In the genomic region with DNA sequence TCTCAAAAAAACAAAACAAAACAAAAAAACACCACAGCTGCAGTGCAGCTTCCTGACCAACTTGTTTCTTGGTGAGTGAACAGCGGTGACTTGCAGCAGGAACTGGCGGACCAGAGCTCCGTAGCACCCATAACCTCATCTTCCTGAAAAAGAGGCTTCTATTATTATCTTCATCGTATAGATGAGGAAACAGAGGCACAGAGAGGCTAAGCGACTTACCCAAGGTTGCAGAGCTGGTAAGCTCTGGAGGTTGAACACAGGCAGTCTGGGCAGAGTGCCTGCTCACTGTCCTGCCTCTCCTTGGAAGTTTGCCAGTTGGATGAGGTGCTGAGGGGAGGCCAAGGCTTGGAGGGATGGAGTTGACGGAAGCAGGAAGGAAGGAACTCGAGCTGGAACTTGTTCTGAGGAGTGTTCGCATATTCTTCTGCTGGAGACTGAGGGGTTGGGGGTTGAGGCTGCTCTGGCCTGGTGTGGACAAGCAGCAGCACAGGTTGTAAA, we compare ENCODE assay signal across 7 cellular contexts. TPM values are rescaled to one million over a fixed set of nuclear protein-coding genes. Genes with fewer than 3 reads are reported as not detected.
DNase-seq lines count a peak whose midpoint lies in the region; ATAC-seq, FAIRE-seq and TF ChIP-seq lines count a peak whose summit lies in the region.

No MANE protein-coding gene starts in this region.

- H3K27ac Mint-ChIP-seq in astrocyte (ENCODE audit: unreplicated experiment): no peak overlapping the region
- peak overlapping the region; percentile 71 to 92 (median 84) for H3K27ac Mint-ChIP-seq in naive thymus-derived CD8-positive, alpha-beta T cell

- no peaks in the 10 kb centered on the region for H3K27me3 ChIP-seq in astrocyte (ENCODE audit: insufficient read depth, low read length)
- peaks cover 0 to 8% (median 0%) of the 10 kb centered on the region in 3 donors for H3K27me3 ChIP-seq in sigmoid colon

- no peak for TF ChIP-seq EP300 in sigmoid colon (IDR thresholded peaks at IDR 0.05)

- no peak overlapping the region for H3K4me3 Mint-ChIP-seq in astrocyte (ENCODE audit: unreplicated experiment)
- H3K4me3 Mint-ChIP-seq in naive thymus-derived CD8-positive, alpha-beta T cell: peak overlapping the region in 8 of 10 donors; percentile 10 to 75 (median 38)

- H3K4me3 ChIP-seq in astrocyte (ENCODE audit: insufficient read depth, low read depth, low read length) (no peak overlapping the region), sigmoid colon (no peak overlapping the region)

- 43 to 55% methylated on average over 8 of the region's 8 CpGs for WGBS in sigmoid colon, 2 donors

- H3K36me3 Mint-ChIP-seq in astrocyte (ENCODE audit: low read depth, unreplicated experiment): no peaks in the 10 kb centered on the region
- no peaks in the 10 kb centered on the region for H3K36me3 Mint-ChIP-seq in naive thymus-derived CD8-positive, alpha-beta T cell

- H3K9me3 ChIP-seq in astrocyte (ENCODE audit: insufficient read depth, low read depth, low read length) (no peaks in the 10 kb centered on the region), sigmoid colon (no peaks in the 10 kb centered on the region)

- H3K4me1 ChIP-seq in astrocyte (ENCODE audit: insufficient read depth, low read length) (peaks cover 10% of the 10 kb centered on the region), sigmoid colon (peaks cover 0 to 13% (median 4%) of the 10 kb centered on the region in 4 donors)

- H3K27me3 Mint-ChIP-seq in astrocyte (ENCODE audit: low read depth, unreplicated experiment): peaks cover 16% of the 10 kb centered on the region
- no peaks in the 10 kb centered on the region for H3K27me3 Mint-ChIP-seq in naive thymus-derived CD8-positive, alpha-beta T cell

- H3K79me2 ChIP-seq in astrocyte (ENCODE audit: insufficient read depth, low read length): no peaks in the 10 kb centered on the region

- no peak for TF ChIP-seq POLR2A in sigmoid colon (IDR thresholded peaks at IDR 0.05)

- H3K36me3 ChIP-seq in astrocyte (ENCODE audit: insufficient read depth, low read length) (no peaks in the 10 kb centered on the region), sigmoid colon (no peaks in the 10 kb centered on the region)

- H3K27ac ChIP-seq in astrocyte (ENCODE audit: low read depth, low read length) (no peak overlapping the region), sigmoid colon (no peak overlapping the region)

- ATAC-seq in naive thymus-derived CD8-positive, alpha-beta T cell: peak; percentile 42 to 62

- POLR2A ChIA-PET in naive thymus-derived CD8-positive, alpha-beta T cell (lab: Charles Lee): interaction anchor here (1.0 to 2.4 kb wide), 6 partner anchors 10 to 45 kb away, joined by 3 to 10 read pairs (median 6); no protein-coding TSS in a partner anchor

- H2AFZ ChIP-seq in astrocyte (ENCODE audit: low read depth, low read length): peak overlapping the region; percentile 20

- H3K9me3 Mint-ChIP-seq in astrocyte (ENCODE audit: unreplicated experiment): no peaks in the 10 kb centered on the region
- no peaks in the 10 kb centered on the region for H3K9me3 Mint-ChIP-seq in naive thymus-derived CD8-positive, alpha-beta T cell

- H3K4me1 Mint-ChIP-seq in astrocyte (ENCODE audit: low read depth, unreplicated experiment): peaks cover 13% of the 10 kb centered on the region
- peaks cover 11 to 57% (median 36%) of the 10 kb centered on the region in 4 donors for H3K4me1 Mint-ChIP-seq in naive thymus-derived CD8-positive, alpha-beta T cell

- peak; percentile 61 for FAIRE-seq in GM18507 (lab: Jason Lieb, UNC)
- no peak for FAIRE-seq in astrocyte (lab: Jason Lieb, UNC)

- no peak overlapping the region for H3K4me2 ChIP-seq in astrocyte (ENCODE audit: low read length)

- TF ChIP-seq CTCF in astrocyte (IDR thresholded peaks at IDR 0.05; ENCODE audit: insufficient read depth, low read depth, low read length) (no peak), sigmoid colon (IDR thresholded peaks at IDR 0.05) (no peak)

- no peaks in the 10 kb centered on the region for H4K20me1 ChIP-seq in astrocyte (ENCODE audit: insufficient read depth, low read length)

- no peak overlapping the region for H3K9ac ChIP-seq in astrocyte (ENCODE audit: low read length)

- no peak for DNase-seq in GM18507 (ENCODE audit: extremely low spot score, insufficient read length, low read depth)
- DNase-seq in LoVo (ENCODE audit: low spot score): peak; percentile 8
- peak; percentile 61 for DNase-seq in astrocyte (ENCODE audit: low read depth)
- DNase-seq in naive thymus-derived CD8-positive, alpha-beta T cell: peak in 2 of 10 donors; percentile 25 to 32
- no peak for DNase-seq in sigmoid colon
- DNase-seq in NCI-H524 (lab: John Stamatoyannopoulos, UW): no peak
- DNase-seq in iPS-NIHi7 (ENCODE audit: extremely low spot score): no peak

- intact Hi-C loops in sigmoid colon (cut with DNase I): no loop called here

RNA-seq across cellular contexts. Expression of gene CCDC167, which starts 47.9 kb away (rescaled TPM):
- total RNA-seq in astrocyte (24.0 and 31.9 TPM in 2 replicates), sigmoid colon (10 to 100 TPM; 16.0 to 36.4 (median 22.0) TPM)
- total RNA-seq in naive thymus-derived CD8-positive, alpha-beta T cell: 10 to 100 TPM; 17.9 TPM
- polyA plus RNA-seq in naive thymus-derived CD8-positive, alpha-beta T cell: 10 to 100 TPM; 64.3 to 74.7 (median 69.3) TPM
- polyA plus RNA-seq in sigmoid colon: 10 to 100 TPM; 13.8 to 54.0 (median 30.3) TPM

Comparison
In these comparisons a context has a peak if more than half of its experiments do, and no peak if none do; other contexts are left out.
1. DNase-seq: peak in LoVo (single experiment) and astrocyte (single experiment); none in GM18507 (single experiment), sigmoid colon (single experiment), NCI-H524 (0 of 2) and iPS-NIHi7 (single experiment).